Comparison of ENCODE assay signal across 18 cellular contexts in genomic region chr6:128598561-128598960, GRCh38.
DNase-seq lines count a peak whose midpoint lies in the region; ATAC-seq and TF ChIP-seq lines count a peak whose summit lies in the region.
"Had no signal": no experiment of that assay in that cellular context is flagged by ENCODE, and none has a peak within 500 bp of the region (broad histone marks: within the 10 kb centered on the region; RNA-seq: fewer than 3 reads in every experiment).

No MANE protein-coding gene starts in this region.

- H3K4me2 ChIP-seq in mammary epithelial cell (ENCODE audit: insufficient read depth, low read depth, low read length), result peak overlapping the region; percentile 76

- peaks cover 7% of the 10 kb centered on the region for H3K27me3 Mint-ChIP-seq in activated naive CD4-positive, alpha-beta T cell treated with anti-CD3 and anti-CD28 coated beads for 36 hours (ENCODE audit: low read depth)
- H3K27me3 Mint-ChIP-seq in stimulated activated naive CD8-positive, alpha-beta T cell treated with anti-CD3 and anti-CD28 coated beads, Interleukin-15, amount 100 ng/mL, for 72 hours, result peaks cover 12% of the 10 kb centered on the region

- peaks cover 0 to under 1% of the 10 kb centered on the region in 2 donors for H3K9me3 Mint-ChIP-seq in activated naive CD4-positive, alpha-beta T cell treated with anti-CD3 and anti-CD28 coated beads, Interleukin-2, amount 50 U/mL, for 72 hours
- H3K9me3 Mint-ChIP-seq in activated naive CD4-positive, alpha-beta T cell treated with anti-CD3 and anti-CD28 coated beads for 36 hours, result no peaks in the 10 kb centered on the region
- H3K9me3 Mint-ChIP-seq in stimulated activated naive CD8-positive, alpha-beta T cell treated with anti-CD3 and anti-CD28 coated beads, Interleukin-15, amount 100 ng/mL, for 72 hours, result no peaks in the 10 kb centered on the region
- H3K9me3 Mint-ChIP-seq: activated CD4-positive, alpha-beta memory T cell treated with anti-CD3 and anti-CD28 coated beads for 36 hours; CD4-positive, alpha-beta memory T cell; endodermal cell; T-cell had no signal

- no TSS peak for BruUV-seq in mammary epithelial cell (replicated peaks; lab: Mats Ljungman, UMichigan)

- no peak for TF ChIP-seq CTCF in mammary epithelial cell (conservative IDR thresholded peaks at IDR 0.05 in 1 of 2, IDR thresholded peaks at IDR 0.05 in 1 of 2; ENCODE audit: extremely low read depth in 1 of 2, insufficient read depth in 1 of 2, low read depth in 1 of 2, low read length in 2 of 2)

- no peaks in the 10 kb centered on the region for H3K27me3 ChIP-seq in mammary epithelial cell (ENCODE audit: insufficient read depth, low read length)
- H3K27me3 ChIP-seq in HAP-1 (ENCODE audit: low read depth), result no peaks in the 10 kb centered on the region

- peak overlapping the region; percentile 95 for H3K27ac ChIP-seq in mammary epithelial cell (ENCODE audit: insufficient read depth, low read depth, low read length)

- intact Hi-C loops in activated naive CD4-positive, alpha-beta T cell treated with anti-CD3 and anti-CD28 coated beads for 36 hours (cut with micrococcal nuclease), result loop anchor here (1.0 kb wide), 1 partner anchor 58 kb away; no protein-coding TSS in a partner anchor
- intact Hi-C loops in mammary epithelial cell (cut with micrococcal nuclease), result loop anchor here (1.0 to 2.0 kb wide), 2 partner anchors 29 to 78 kb away; partner anchors contain the start of gene PTPRK

- peak overlapping the region in 1 of 2 donors; percentile 69 for H3K27ac Mint-ChIP-seq in activated naive CD4-positive, alpha-beta T cell treated with anti-CD3 and anti-CD28 coated beads, Interleukin-2, amount 50 U/mL, for 72 hours
- H3K27ac Mint-ChIP-seq in activated naive CD4-positive, alpha-beta T cell treated with anti-CD3 and anti-CD28 coated beads for 36 hours, result no peak overlapping the region
- no peak overlapping the region for H3K27ac Mint-ChIP-seq in stimulated activated naive CD8-positive, alpha-beta T cell treated with anti-CD3 and anti-CD28 coated beads, Interleukin-15, amount 100 ng/mL, for 72 hours
- H3K27ac Mint-ChIP-seq: activated CD4-positive, alpha-beta memory T cell treated with anti-CD3 and anti-CD28 coated beads for 36 hours; endodermal cell; T-cell had no signal

- peak overlapping the region in 1 of 3 experiments; percentile 5 for H3K4me3 ChIP-seq in mammary epithelial cell (replicated peaks in 1 of 3; ENCODE audit: insufficient read depth in 1 of 3, low read depth in 2 of 3, low read length in 3 of 3)
- H3K4me3 ChIP-seq in HAP-1, result no peak overlapping the region

- 0% methylated on average over 2 of the region's 2 CpGs for WGBS in mammary epithelial cell (ENCODE audit: low coverage, missing lambda C conversion rate)

- H3K36me3 Mint-ChIP-seq in activated naive CD4-positive, alpha-beta T cell treated with anti-CD3 and anti-CD28 coated beads, Interleukin-2, amount 50 U/mL, for 72 hours, result peaks cover 0 to 1% of the 10 kb centered on the region in 2 donors
- H3K36me3 Mint-ChIP-seq in activated naive CD4-positive, alpha-beta T cell treated with anti-CD3 and anti-CD28 coated beads for 36 hours (ENCODE audit: low read depth), result no peaks in the 10 kb centered on the region
- H3K36me3 Mint-ChIP-seq: activated CD4-positive, alpha-beta memory T cell treated with anti-CD3 and anti-CD28 coated beads for 36 hours; CD4-positive, alpha-beta memory T cell; T-cell had no signal

- H3K9me3 ChIP-seq in mammary epithelial cell (replicated peaks; ENCODE audit: insufficient read depth, low read length) (no peaks in the 10 kb centered on the region), HAP-1 (no peaks in the 10 kb centered on the region)

- H3K4me1 ChIP-seq in mammary epithelial cell (ENCODE audit: insufficient read depth, low read length), result peaks cover 64% of the 10 kb centered on the region
- peaks cover 31% of the 10 kb centered on the region for H3K4me1 ChIP-seq in HAP-1

- peak overlapping the region; percentile 34 for H3K9ac ChIP-seq in mammary epithelial cell (ENCODE audit: insufficient read depth, low read length)

- H3K4me3 Mint-ChIP-seq in activated naive CD4-positive, alpha-beta T cell treated with anti-CD3 and anti-CD28 coated beads for 36 hours, result no peak overlapping the region
- peak overlapping the region in 1 of 2 donors; percentile 12 for H3K4me3 Mint-ChIP-seq in stimulated activated naive CD8-positive, alpha-beta T cell treated with anti-CD3 and anti-CD28 coated beads, Interleukin-15, amount 100 ng/mL, for 72 hours
- H3K4me3 Mint-ChIP-seq: activated CD4-positive, alpha-beta memory T cell treated with anti-CD3 and anti-CD28 coated beads for 36 hours; CD4-positive, alpha-beta memory T cell; endodermal cell; neural crest cell; T-cell had no signal

- H3K36me3 ChIP-seq in mammary epithelial cell (ENCODE audit: insufficient read depth, low read length) (no peaks in the 10 kb centered on the region), HAP-1 (replicated peaks) (no peaks in the 10 kb centered on the region)

- H3K4me1 Mint-ChIP-seq in activated naive CD4-positive, alpha-beta T cell treated with anti-CD3 and anti-CD28 coated beads for 36 hours (ENCODE audit: low read depth), result peaks cover 23% of the 10 kb centered on the region
- peaks cover 53% of the 10 kb centered on the region for H3K4me1 Mint-ChIP-seq in stimulated activated naive CD8-positive, alpha-beta T cell treated with anti-CD3 and anti-CD28 coated beads, Interleukin-15, amount 100 ng/mL, for 72 hours
- H3K4me1 Mint-ChIP-seq: CD4-positive, alpha-beta memory T cell; T-cell had no signal

- CTCF ChIA-PET in activated naive CD4-positive, alpha-beta T cell treated with anti-CD3 and anti-CD28 coated beads for 36 hours (lab: Charles Lee), result no interaction called here
- CTCF ChIA-PET in mammary epithelial cell (lab: Charles Lee; ENCODE audit: low non-redundant PET), result no interaction called here

- in situ Hi-C loops in mammary epithelial cell (cut with MboI; ENCODE audit: low sequenced_read_pairs in 2 of 2) (no loop called here), HAP-1 (cut with MboI; ENCODE audit: low sequenced_read_pairs) (no loop called here)

- no peak overlapping the region for H2AFZ ChIP-seq in mammary epithelial cell (ENCODE audit: low read depth, low read length)

- H3K79me2 ChIP-seq in mammary epithelial cell (ENCODE audit: insufficient read depth, low read length), result no peaks in the 10 kb centered on the region

- no peaks in the 10 kb centered on the region for H4K20me1 ChIP-seq in mammary epithelial cell (ENCODE audit: insufficient read depth, low read length)

- dilution Hi-C loops in mammary epithelial cell (cut with HindIII; ENCODE audit: low sequenced_read_pairs), result no loop called here

- peak in 1 of 2 donors; percentile 5 for DNase-seq in activated naive CD4-positive, alpha-beta T cell treated with anti-CD3 and anti-CD28 coated beads, Interleukin-2, amount 50 U/mL, for 72 hours (ENCODE audit: low spot score in 2 of 2)
- no peak for DNase-seq in activated naive CD4-positive, alpha-beta T cell treated with anti-CD3 and anti-CD28 coated beads for 36 hours
- DNase-seq in mammary epithelial cell, result peak; percentile 73
- no peak for DNase-seq in stimulated activated naive CD8-positive, alpha-beta T cell treated with anti-CD3 and anti-CD28 coated beads, Interleukin-15, amount 100 ng/mL, for 72 hours
- no peak for DNase-seq in HAP-1 (ENCODE audit: low spot score in 2 of 2)
- DNase-seq in SK-N-DZ (ENCODE audit: low spot score), result no peak
- DNase-seq: activated CD4-positive, alpha-beta memory T cell treated with anti-CD3 and anti-CD28 coated beads for 36 hours; CD4-positive, alpha-beta memory T cell; cerebellar nuclear complex; DND-41; endodermal cell; left cardiac atrium; NCI-H1417 treated with DMSO at 0.1 percent for 48 hours; stimulated activated naive CD4-positive, alpha-beta T cell treated with Interleukin-2 at 50 U/mL for 16 hours; T-cell had no signal

- peak; percentile 69 to 94 for ATAC-seq in activated naive CD4-positive, alpha-beta T cell treated with anti-CD3 and anti-CD28 coated beads, Interleukin-2, amount 50 U/mL, for 72 hours
- ATAC-seq in HG02973 (IDR thresholded peaks at IDR 0.05; ENCODE audit: unreplicated experiment) (peak; percentile 30), GM21447 (IDR thresholded peaks at IDR 0.05; ENCODE audit: unreplicated experiment) (no peak)
- ATAC-seq in stimulated activated naive CD8-positive, alpha-beta T cell treated with anti-CD3 and anti-CD28 coated beads, Interleukin-15, amount 100 ng/mL, for 72 hours, result peak; percentile 78
- ATAC-seq: left cardiac atrium, T-cell had no signal
